ENCODE assay signal across 16 cellular contexts in genomic region chr1:192877283-192877886, GRCh38.
DNase-seq lines count a peak whose midpoint lies in the region; ATAC-seq, FAIRE-seq and TF ChIP-seq lines count a peak whose summit lies in the region.
"Had no signal": no experiment of that assay in that cellular context is flagged by ENCODE, and none has a peak within 500 bp of the region (broad histone marks: within the 10 kb centered on the region; RNA-seq: fewer than 3 reads in every experiment).

No MANE protein-coding gene starts in this region.

- CTCF ChIA-PET in activated naive CD4-positive, alpha-beta T cell treated with anti-CD3 and anti-CD28 coated beads for 36 hours (lab: Charles Lee): interaction anchor here (0.6 kb wide), 1 partner anchor 238 kb away, joined by 3 read pairs; no protein-coding TSS in a partner anchor

- H3K9me3 Mint-ChIP-seq in astrocyte (ENCODE audit: unreplicated experiment) (no peaks in the 10 kb centered on the region), nephron (no peaks in the 10 kb centered on the region)
- H3K9me3 Mint-ChIP-seq in T-helper 2 cell treated with Interferon-gamma antibody and Interleukin-4, amounts not matched to agents 5 μg/mL and 100 μg/mL, for 36 hours: no peaks in the 10 kb centered on the region
- no peaks in the 10 kb centered on the region for H3K9me3 Mint-ChIP-seq in activated naive CD4-positive, alpha-beta T cell treated with anti-CD3 and anti-CD28 coated beads for 36 hours
- H3K9me3 Mint-ChIP-seq: activated T-cell treated with anti-CD3 and anti-CD28 coated beads, Interleukin-2, amount 50 U/mL, for 4 hours had no signal

- no peaks in the 10 kb centered on the region for H3K36me3 ChIP-seq in astrocyte (ENCODE audit: insufficient read depth, low read length)

- H2AFZ ChIP-seq in astrocyte (ENCODE audit: low read depth, low read length): no peak overlapping the region

- H3K4me1 Mint-ChIP-seq in astrocyte (ENCODE audit: low read depth, unreplicated experiment) (peaks cover 18% of the 10 kb centered on the region), nephron (peaks cover 30% of the 10 kb centered on the region)
- peaks cover 5% of the 10 kb centered on the region for H3K4me1 Mint-ChIP-seq in T-helper 2 cell treated with Interferon-gamma antibody and Interleukin-4, amounts not matched to agents 5 μg/mL and 100 μg/mL, for 36 hours (ENCODE audit: low read depth)
- H3K4me1 Mint-ChIP-seq in activated naive CD4-positive, alpha-beta T cell treated with anti-CD3 and anti-CD28 coated beads for 36 hours (ENCODE audit: low read depth): no peaks in the 10 kb centered on the region

- no peaks in the 10 kb centered on the region for H3K79me2 ChIP-seq in astrocyte (ENCODE audit: insufficient read depth, low read length)

- no peak overlapping the region for H3K27ac ChIP-seq in astrocyte (ENCODE audit: low read depth, low read length)
- H3K27ac ChIP-seq: C4-2B had no signal

- TF ChIP-seq CTCF in astrocyte (IDR thresholded peaks at IDR 0.05; ENCODE audit: insufficient read depth, low read depth, low read length) (no peak), nephron (IDR thresholded peaks at IDR 0.05; ENCODE audit: unreplicated experiment in 3 of 3) (no peak)

- H3K4me3 ChIP-seq in astrocyte (ENCODE audit: insufficient read depth, low read depth, low read length): no peak overlapping the region

- H3K36me3 Mint-ChIP-seq in astrocyte (ENCODE audit: low read depth, unreplicated experiment): no peaks in the 10 kb centered on the region
- H3K36me3 Mint-ChIP-seq in nephron (ENCODE audit: low read depth): no peaks in the 10 kb centered on the region
- no peaks in the 10 kb centered on the region for H3K36me3 Mint-ChIP-seq in T-helper 2 cell treated with Interferon-gamma antibody and Interleukin-4, amounts not matched to agents 5 μg/mL and 100 μg/mL, for 36 hours (ENCODE audit: low read depth)
- no peaks in the 10 kb centered on the region for H3K36me3 Mint-ChIP-seq in activated naive CD4-positive, alpha-beta T cell treated with anti-CD3 and anti-CD28 coated beads for 36 hours (ENCODE audit: low read depth)
- H3K36me3 Mint-ChIP-seq: WTC11 had no signal

- no peaks in the 10 kb centered on the region for H3K9me3 ChIP-seq in astrocyte (ENCODE audit: insufficient read depth, low read depth, low read length)

- DNase-seq in astrocyte (ENCODE audit: low read depth) (peak; percentile 75), RKO (ENCODE audit: low spot score) (no peak), NCI-H524 (lab: John Stamatoyannopoulos, UW) (no peak)
- no peak for DNase-seq in T-helper 2 cell treated with Interferon-gamma antibody and Interleukin-4, amounts not matched to agents 5 μg/mL and 100 μg/mL, for 36 hours (ENCODE audit: low spot score)
- no peak for DNase-seq in activated naive CD4-positive, alpha-beta T cell treated with anti-CD3 and anti-CD28 coated beads for 36 hours
- DNase-seq: activated T-cell treated with anti-CD3 and anti-CD28 coated beads, Interleukin-2, amount 50 U/mL, for 4 hours; GDM1; Kasumi-1 had no signal

- H3K4me1 ChIP-seq in astrocyte (ENCODE audit: insufficient read depth, low read length): peaks cover 4% of the 10 kb centered on the region

- H3K27me3 ChIP-seq in astrocyte (ENCODE audit: insufficient read depth, low read length): peaks cover 3% of the 10 kb centered on the region

- no peaks in the 10 kb centered on the region for H4K20me1 ChIP-seq in astrocyte (ENCODE audit: insufficient read depth, low read length)

- H3K27me3 Mint-ChIP-seq in astrocyte (ENCODE audit: low read depth, unreplicated experiment) (no peaks in the 10 kb centered on the region), nephron (ENCODE audit: low read depth) (no peaks in the 10 kb centered on the region)
- peaks cover 7% of the 10 kb centered on the region for H3K27me3 Mint-ChIP-seq in T-helper 2 cell treated with Interferon-gamma antibody and Interleukin-4, amounts not matched to agents 5 μg/mL and 100 μg/mL, for 36 hours (ENCODE audit: low read depth)
- peaks cover 2% of the 10 kb centered on the region for H3K27me3 Mint-ChIP-seq in activated naive CD4-positive, alpha-beta T cell treated with anti-CD3 and anti-CD28 coated beads for 36 hours (ENCODE audit: low read depth)

- intact Hi-C loops in activated naive CD4-positive, alpha-beta T cell treated with anti-CD3 and anti-CD28 coated beads for 36 hours (cut with micrococcal nuclease): no loop called here

- H3K9ac ChIP-seq in astrocyte (ENCODE audit: low read length): no peak overlapping the region

- H3K27ac Mint-ChIP-seq in astrocyte (ENCODE audit: unreplicated experiment): no peak overlapping the region
- peak overlapping the region in 2 of 3 experiments; percentile 52 to 81 for H3K27ac Mint-ChIP-seq in nephron
- H3K27ac Mint-ChIP-seq in T-helper 2 cell treated with Interferon-gamma antibody and Interleukin-4, amounts not matched to agents 5 μg/mL and 100 μg/mL, for 36 hours: no peak overlapping the region
- no peak overlapping the region for H3K27ac Mint-ChIP-seq in activated naive CD4-positive, alpha-beta T cell treated with anti-CD3 and anti-CD28 coated beads for 36 hours
- H3K27ac Mint-ChIP-seq: WTC11 had no signal

- H3K4me2 ChIP-seq in astrocyte (ENCODE audit: low read length): no peak overlapping the region

- FAIRE-seq in astrocyte (lab: Jason Lieb, UNC): no peak
- FAIRE-seq: H1, urothelium cell line had no signal

- H3K4me3 Mint-ChIP-seq in astrocyte (ENCODE audit: unreplicated experiment) (no peak overlapping the region), nephron (no peak overlapping the region)
- no peak overlapping the region for H3K4me3 Mint-ChIP-seq in T-helper 2 cell treated with Interferon-gamma antibody and Interleukin-4, amounts not matched to agents 5 μg/mL and 100 μg/mL, for 36 hours
- no peak overlapping the region for H3K4me3 Mint-ChIP-seq in activated naive CD4-positive, alpha-beta T cell treated with anti-CD3 and anti-CD28 coated beads for 36 hours
- H3K4me3 Mint-ChIP-seq: activated T-cell treated with anti-CD3 and anti-CD28 coated beads, Interleukin-2, amount 50 U/mL, for 4 hours; WTC11 had no signal

- peak; percentile 69 for ATAC-seq in GM18498 (IDR thresholded peaks at IDR 0.05; ENCODE audit: unreplicated experiment)
- peak; percentile 64 for ATAC-seq in HG03378 (IDR thresholded peaks at IDR 0.05; ENCODE audit: unreplicated experiment)
- ATAC-seq: activated T-cell treated with anti-CD3 and anti-CD28 coated beads, Interleukin-2, amount 50 U/mL, for 4 hours; esophagus mucosa; WTC11 had no signal

Comparison
In these comparisons a context has a peak if more than half of its experiments do, and no peak if none do; other contexts are left out.
1. H3K27ac Mint-ChIP-seq: peak in nephron (2 of 3); none in astrocyte (single experiment), T-helper 2 cell treated with Interferon-gamma antibody and Interleukin-4, amounts not matched to agents 5 μg/mL and 100 μg/mL, for 36 hours (single experiment) and activated naive CD4-positive, alpha-beta T cell treated with anti-CD3 and anti-CD28 coated beads for 36 hours (single experiment).